Comparison of ENCODE assay signal across 8 cellular contexts in the genomic region with DNA sequence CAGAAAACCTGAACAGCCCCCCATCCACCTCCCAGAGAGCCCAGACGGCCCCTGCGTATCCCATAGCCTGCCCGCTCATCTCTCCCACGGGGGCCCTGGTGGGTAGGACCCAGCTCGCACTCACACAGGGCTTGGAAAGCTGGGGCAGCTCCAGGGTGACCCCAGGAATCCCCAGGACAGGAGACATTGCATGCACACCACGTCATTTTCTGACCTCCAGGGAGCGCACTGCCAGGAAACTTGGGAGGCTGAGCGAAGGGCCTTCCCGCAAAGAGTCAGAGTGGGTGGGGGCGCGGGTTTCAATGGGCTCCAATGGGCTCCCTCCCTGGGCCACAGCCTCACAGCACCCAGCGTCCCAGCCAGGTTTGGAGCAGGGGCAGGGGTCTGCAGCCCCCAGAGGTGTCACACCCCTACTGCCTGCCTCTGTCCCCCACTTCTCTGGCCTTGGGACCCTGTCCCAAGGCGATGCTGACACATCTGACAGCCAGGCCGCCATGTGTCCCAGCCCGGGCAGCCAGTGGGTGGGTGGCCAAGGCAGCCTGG. TPM values are rescaled to one million over a fixed set of nuclear protein-coding genes. Genes with fewer than 3 reads are reported as not detected.
DNase-seq lines count a peak whose midpoint lies in the region; ATAC-seq and TF ChIP-seq lines count a peak whose summit lies in the region.

No MANE protein-coding gene starts in this region.

- no peak overlapping the region for H3K4me3 Mint-ChIP-seq in activated CD4-positive, alpha-beta T cell treated with anti-CD3 and anti-CD28 coated beads for 36 hours

- H2BK15ac ChIP-seq in IMR-90 (ENCODE audit: low read depth, low read length) = no peak overlapping the region

- H2BK20ac ChIP-seq in IMR-90 (ENCODE audit: low read depth, low read length) = no peak overlapping the region; the same call in 1 of the 2 replicates

- no peaks in the 10 kb centered on the region for H3K9me1 ChIP-seq in IMR-90 (ENCODE audit: insufficient read depth, low read length)

- no peaks in the 10 kb centered on the region for H3K9me3 Mint-ChIP-seq in activated CD4-positive, alpha-beta T cell treated with anti-CD3 and anti-CD28 coated beads for 36 hours (ENCODE audit: low read depth)

- TF ChIP-seq CTCF in IMR-90 (conservative IDR thresholded peaks at IDR 0.05; ENCODE audit: low read depth, low read length) (0 out of 2 replicates have a peak, but pooled peaks have one; percentile 15), astrocyte of the spinal cord (IDR thresholded peaks at IDR 0.05; ENCODE audit: low read depth, low read length) (peak; percentile 38), lower lobe of right lung (IDR thresholded peaks at IDR 0.05) (peak; percentile 11)

- no peaks in the 10 kb centered on the region for H3K27me3 Mint-ChIP-seq in activated CD4-positive, alpha-beta T cell treated with anti-CD3 and anti-CD28 coated beads for 36 hours

- no peak overlapping the region for H3K56ac ChIP-seq in IMR-90 (ENCODE audit: extremely low read depth, insufficient read depth, low read length)

- H3K27me3 ChIP-seq in IMR-90 (ENCODE audit: control insufficient read depth, insufficient read depth, low read length) (peaks cover 10% of the 10 kb centered on the region; the same call in 1 of the 2 replicates), lower lobe of right lung (ENCODE audit: low read depth) (peaks cover 8% of the 10 kb centered on the region)

- H2AK9ac ChIP-seq in IMR-90 (replicated peaks; ENCODE audit: low read depth, low read length, poor library complexity) = peak overlapping the region; percentile 49

- no peak overlapping the region for H3K4me3 ChIP-seq in IMR-90 (ENCODE audit: insufficient read depth, low read depth, low read length)
- no peak overlapping the region for H3K4me3 ChIP-seq in astrocyte of the spinal cord (ENCODE audit: low read depth, low read length)
- H3K4me3 ChIP-seq in lower lobe of right lung = no peak overlapping the region

- in situ Hi-C loops in IMR-90 (cut with MboI; ENCODE audit: low sequenced_read_pairs) (no loop called here), astrocyte of the spinal cord (cut with HindIII; ENCODE audit: low sequenced_read_pairs) (no loop called here)

- H3K27ac Mint-ChIP-seq in activated CD4-positive, alpha-beta T cell treated with anti-CD3 and anti-CD28 coated beads for 36 hours = no peak overlapping the region

- H3K4me1 Mint-ChIP-seq in activated CD4-positive, alpha-beta T cell treated with anti-CD3 and anti-CD28 coated beads for 36 hours = no peaks in the 10 kb centered on the region

- H3K14ac ChIP-seq in IMR-90 (replicated peaks; ENCODE audit: low read depth, low read length) = no peak overlapping the region

- H3K9ac ChIP-seq in IMR-90 (ENCODE audit: low read depth, low read length) = no peak overlapping the region

- CTCF ChIA-PET in IMR-90 (lab: Yijun Ruan, JAX) = interaction anchor here (1.1 kb wide), 1 partner anchor 175 kb away, joined by 3 read pairs; no protein-coding TSS in a partner anchor
- CTCF ChIA-PET in activated CD4-positive, alpha-beta T cell treated with anti-CD3 and anti-CD28 coated beads for 36 hours (lab: Charles Lee) = interaction anchor here (2.7 to 5.0 kb wide), 2 partner anchors 133 to 134 kb away, joined by 15 to 26 read pairs; no protein-coding TSS in a partner anchor

- no peaks in the 10 kb centered on the region for H3K9me3 ChIP-seq in IMR-90 (ENCODE audit: control insufficient read depth, insufficient read depth, low read length)
- H3K9me3 ChIP-seq in lower lobe of right lung = no peaks in the 10 kb centered on the region

- peak overlapping the region; percentile 79; the same call in 1 of the 2 replicates for H2BK120ac ChIP-seq in IMR-90 (ENCODE audit: low read depth, low read length)

- H3K18ac ChIP-seq in IMR-90 (ENCODE audit: low read depth, low read length) = 0 out of 2 replicates have a peak overlapping the region, but pooled peaks have one; percentile 15

- no TSS peak for BruUV-seq in IMR-90 (replicated peaks; lab: Mats Ljungman, UMichigan)

- no peak for TF ChIP-seq RAD21 in IMR-90 (IDR thresholded peaks at IDR 0.05; ENCODE audit: low read length)

- no peak for TF ChIP-seq POLR2A in IMR-90 (IDR thresholded peaks at IDR 0.05; ENCODE audit: low read depth, low read length)

- intact Hi-C loops in IMR-90 (cut with micrococcal nuclease) (loop anchor here (5.0 kb wide), 1 partner anchor 174 kb away; no protein-coding TSS in a partner anchor), lower lobe of right lung (cut with DNase I) (no loop called here)
- intact Hi-C loops in activated CD4-positive, alpha-beta T cell treated with anti-CD3 and anti-CD28 coated beads for 36 hours (cut with DNase I, micrococcal nuclease) = no loop called here

- no peaks in the 10 kb centered on the region for H3K36me3 ChIP-seq in IMR-90 (ENCODE audit: control insufficient read depth, insufficient read depth, low read length)
- H3K36me3 ChIP-seq in lower lobe of right lung = no peaks in the 10 kb centered on the region

- POLR2A ChIA-PET in IMR-90 (lab: Charles Lee; ENCODE audit: unreplicated experiment) = no interaction called here
- POLR2A ChIA-PET in activated CD4-positive, alpha-beta T cell treated with anti-CD3 and anti-CD28 coated beads for 36 hours (lab: Charles Lee) = no interaction called here

- no peak overlapping the region for H4K5ac ChIP-seq in IMR-90 (ENCODE audit: low read depth, low read length)

- no peaks in the 10 kb centered on the region for H3K36me3 Mint-ChIP-seq in activated CD4-positive, alpha-beta T cell treated with anti-CD3 and anti-CD28 coated beads for 36 hours (ENCODE audit: low read depth)

- peaks cover 15% of the 10 kb centered on the region for H3K4me1 ChIP-seq in IMR-90 (ENCODE audit: control insufficient read depth, insufficient read depth, low read length)
- H3K4me1 ChIP-seq in lower lobe of right lung = peaks cover 37% of the 10 kb centered on the region

- no peaks in the 10 kb centered on the region for H4K20me1 ChIP-seq in IMR-90 (ENCODE audit: insufficient read depth, low read length)

- H2BK5ac ChIP-seq in IMR-90 (ENCODE audit: low read depth, low read length, poor library complexity, severe bottlenecking) = no peak overlapping the region

- no peak overlapping the region for H2AK5ac ChIP-seq in IMR-90 (ENCODE audit: low read depth, low read length)

- no peaks in the 10 kb centered on the region for H3K79me1 ChIP-seq in IMR-90 (ENCODE audit: low read depth in 1 of 2, low read length in 2 of 2)

- DNase-seq in AG08395 (ENCODE audit: low spot score) (peak; percentile 80), IMR-90 (peak; percentile 59), astrocyte of the spinal cord (ENCODE audit: low read depth, low spot score) (peak; percentile 83), lower lobe of right lung (peak; percentile 65), NCI-H774 (lab: John Stamatoyannopoulos, UW) (no peak), NCI-H2227 treated with DMSO at 0.1 percent for 48 hours (lab: John Stamatoyannopoulos, UW) (no peak), middle frontal gyrus (ENCODE audit: extremely low spot score, low spot score) (no peak)
- DNase-seq in activated CD4-positive, alpha-beta T cell treated with anti-CD3 and anti-CD28 coated beads for 36 hours = no peak

- no peak overlapping the region for H4K8ac ChIP-seq in IMR-90 (ENCODE audit: low read depth in 2 of 2, low read length in 2 of 2)

- H2AFZ ChIP-seq in IMR-90 (replicated peaks; ENCODE audit: low read length, poor library complexity) = peak overlapping the region; percentile 83

- H3K27ac ChIP-seq in IMR-90 (ENCODE audit: insufficient read depth, low read length) (no peak overlapping the region), lower lobe of right lung (peak overlapping the region; percentile 81)

- WGBS in IMR-90 (ENCODE audit: extremely low coverage in 2 of 2, insufficient read length in 1 of 2), 2 experiments = 83% methylated on average over 2 of the region's 15 CpGs; no CpG with 5 or more reads in 1 of the 2 experiments

- dilution Hi-C loops in IMR-90 (cut with HindIII; ENCODE audit: low sequenced_read_pairs, unreplicated experiment) = no loop called here

- no peak overlapping the region for H4K91ac ChIP-seq in IMR-90 (ENCODE audit: insufficient read depth, low read depth, low read length)

- peak; percentile 38; the same call in 1 of the 2 replicates for ATAC-seq in IMR-90 (ENCODE audit: low read depth)
- peak; percentile 35 to 48 for ATAC-seq in lower lobe of right lung
- ATAC-seq in activated CD4-positive, alpha-beta T cell treated with anti-CD3 and anti-CD28 coated beads for 36 hours = no peak

- H3K4me2 ChIP-seq in IMR-90 (ENCODE audit: low read depth, low read length) = no peak overlapping the region

- no peak overlapping the region for H3K23ac ChIP-seq in IMR-90 (ENCODE audit: low read depth, low read length)

- peak overlapping the region; percentile 39; the same call in 1 of the 2 replicates for H3K4ac ChIP-seq in IMR-90 (ENCODE audit: low read depth, low read length)

TF ChIP-seq in IMR-90, 13 proteins besides CTCF, POLR2A, EP300 and RAD21:
- peak; percentile 35; the same call in 1 of the 2 replicates for TF ChIP-seq MAZ (IDR thresholded peaks at IDR 0.05; ENCODE audit: borderline replicate concordance, low read depth, low read length)
- no peak for TF ChIP-seq SMC3 (IDR thresholded peaks at IDR 0.05; ENCODE audit: low read depth, low read length)
TF ChIP-seq in IMR-90: peak in this region for 1.

RNA-seq across cellular contexts. Expression of gene SYT8, which starts 8.2 kb away (rescaled TPM):
- total RNA-seq in IMR-90 (2012; rRNA removed) = not detected in 2 replicates
- polyA plus RNA-seq in IMR-90 (2012; rRNA removed) = not detected in 2 replicates
- not detected in 2 replicates for polyA plus RNA-seq in IMR-90 (2012; cell fraction: cytosol; rRNA removed)
- 0.32 TPM in 1 of 2 replicates, not detected in the other for polyA plus RNA-seq in IMR-90 (2012; cell fraction: nucleus; rRNA removed; ENCODE audit: low replicate concordance)
- 18.5 TPM for total RNA-seq in lower lobe of right lung
- total RNA-seq in activated CD4-positive, alpha-beta T cell treated with anti-CD3 and anti-CD28 coated beads for 36 hours = not detected

RNA-seq across cellular contexts. Expression of gene TNNI2, which starts 12.2 kb away (rescaled TPM):
- total RNA-seq in IMR-90 (2012; rRNA removed) (not detected in 2 replicates), lower lobe of right lung (17.7 TPM)
- polyA plus RNA-seq in IMR-90 (2012; rRNA removed) = not detected in 2 replicates
- not detected in 2 replicates for polyA plus RNA-seq in IMR-90 (2012; cell fraction: cytosol; rRNA removed)
- 0.25 TPM in 1 of 2 replicates, not detected in the other for polyA plus RNA-seq in IMR-90 (2012; cell fraction: nucleus; rRNA removed; ENCODE audit: low replicate concordance)
- not detected for total RNA-seq in activated CD4-positive, alpha-beta T cell treated with anti-CD3 and anti-CD28 coated beads for 36 hours

RNA-seq across cellular contexts. Expression of gene LSP1, which starts 26.3 kb away (rescaled TPM):
- total RNA-seq in IMR-90 (2012; rRNA removed) (not detected in 2 replicates), lower lobe of right lung (90.4 TPM)
- 0.11 TPM in 1 of 2 replicates, not detected in the other for polyA plus RNA-seq in IMR-90 (2012; rRNA removed)
- 0.04 and 0.13 TPM in 2 replicates for polyA plus RNA-seq in IMR-90 (2012; cell fraction: cytosol; rRNA removed)
- polyA plus RNA-seq in IMR-90 (2012; cell fraction: nucleus; rRNA removed; ENCODE audit: low replicate concordance) = 0.48 TPM in 1 of 2 replicates, not detected in the other
- 100 to 1,000 TPM; 193 to 227 TPM for total RNA-seq in activated CD4-positive, alpha-beta T cell treated with anti-CD3 and anti-CD28 coated beads for 36 hours

Comparison
In these comparisons a context has a peak if more than half of its experiments do, and no peak if none do; other contexts are left out.
1. DNase-seq: peak in AG08395 (single experiment), IMR-90 (single experiment), astrocyte of the spinal cord (single experiment) and lower lobe of right lung (single experiment); none in NCI-H774 (single experiment), NCI-H2227 treated with DMSO at 0.1 percent for 48 hours (single experiment), activated CD4-positive, alpha-beta T cell treated with anti-CD3 and anti-CD28 coated beads for 36 hours (single experiment) and middle frontal gyrus (single experiment).
2. RNA of gene SYT8, which starts 8.2 kb away (total RNA-seq): 18.5 TPM in lower lobe of right lung (single experiment); not detected in IMR-90 and not detected in activated CD4-positive, alpha-beta T cell treated with anti-CD3 and anti-CD28 coated beads for 36 hours; every median in the first group is over 10 times any median in the second.
3. RNA of gene TNNI2, which starts 12.2 kb away (total RNA-seq): 17.7 TPM in lower lobe of right lung (single experiment); not detected in activated CD4-positive, alpha-beta T cell treated with anti-CD3 and anti-CD28 coated beads for 36 hours and not detected in IMR-90; every median in the first group is over 10 times any median in the second.
4. RNA of gene LSP1, which starts 26.3 kb away (total RNA-seq): 193 to 227 TPM in activated CD4-positive, alpha-beta T cell treated with anti-CD3 and anti-CD28 coated beads for 36 hours and 90.4 TPM in lower lobe of right lung (single experiment); not detected in IMR-90; every median in the first group is over 10 times any median in the second.
5. Peak in every context shown above with its lines, with median percentiles within 50 percentile points of each other: CTCF ChIP-seq.